In genomic region chr12:128905003-128905544, GRCh38 we compare ENCODE assay signal across 23 cellular contexts. TPM values are rescaled to one million over a fixed set of nuclear protein-coding genes. Genes with fewer than 3 reads are reported as not detected.
DNase-seq lines count a peak whose midpoint lies in the region; ATAC-seq and TF ChIP-seq lines count a peak whose summit lies in the region.
"Had no signal": no experiment of that assay in that cellular context is flagged by ENCODE, and none has a peak within 500 bp of the region (broad histone marks: within the 10 kb centered on the region; RNA-seq: fewer than 3 reads in every experiment).

No MANE protein-coding gene starts in this region.

- H3K4me1 ChIP-seq in right lobe of liver (peaks cover 0 to 30% (median 10%) of the 10 kb centered on the region in 4 donors), upper lobe of right lung (no peaks in the 10 kb centered on the region)
- H3K4me1 ChIP-seq: A549, BE2C had no signal

- peak; percentile 71 for TF ChIP-seq POLR2A in right lobe of liver (IDR thresholded peaks at IDR 0.05)

- intact Hi-C loops in right lobe of liver (cut with DNase I), result loop anchor here in 1 of 2 donors (5.0 kb wide), 1 partner anchor 88 kb away; no protein-coding TSS in a partner anchor
- intact Hi-C loops in upper lobe of right lung (cut with DNase I), result no loop called here

- H3K27ac ChIP-seq in right lobe of liver (peak overlapping the region; percentile 81 to 95 (median 91)), upper lobe of right lung (no peak overlapping the region)
- H3K27ac ChIP-seq: A549 had no signal

- WGBS in right lobe of liver (ENCODE audit: insufficient coverage, low coverage, low lambda C conversion rate, missing lambda C conversion rate), result 29% methylated on average over 12 of the region's 13 CpGs

- H3K27me3 ChIP-seq in right lobe of liver (no peaks in the 10 kb centered on the region), upper lobe of right lung (no peaks in the 10 kb centered on the region)
- H3K27me3 ChIP-seq: BE2C had no signal

- H3K36me3 ChIP-seq in right lobe of liver (no peaks in the 10 kb centered on the region), upper lobe of right lung (no peaks in the 10 kb centered on the region)
- H3K36me3 ChIP-seq: BE2C had no signal

- TF ChIP-seq CTCF in right lobe of liver (IDR thresholded peaks at IDR 0.05) (no peak), upper lobe of right lung (IDR thresholded peaks at IDR 0.05) (no peak)

- H3K9me3 ChIP-seq in right lobe of liver, result no peaks in the 10 kb centered on the region
- no peaks in the 10 kb centered on the region for H3K9me3 ChIP-seq in upper lobe of right lung
- H3K9me3 ChIP-seq: A549, BE2C had no signal

- DNase-seq in HuH-7 (ENCODE audit: low spot score), result peak; percentile 8
- DNase-seq in right lobe of liver, result peak; percentile 85 to 88 (median 88)
- DNase-seq in upper lobe of right lung, result no peak
- DNase-seq in SIG-M5 (lab: John Stamatoyannopoulos, UW), result no peak
- DNase-seq in NCI-H524 (lab: John Stamatoyannopoulos, UW), result no peak
- no peak for DNase-seq in SIG-M5 treated with dmso at 0.1 percent for 504 hours (lab: John Stamatoyannopoulos, UW; ENCODE audit: unreplicated experiment)
- DNase-seq: BE2C, DMS79 treated with DMSO at 0.1 percent for 48 hours, H7, Karpas-422, MV-4-11, NCI-H1105 treated with DMSO at 0.1 percent for 48 hours, NCI-H2081, NCI-H2171, NCI-H345, NCI-H524 treated with DMSO at 0.1 percent for 48 hours, NCI-H82, SW 1271 had no signal

- peak; percentile 60 for ATAC-seq in esophagus mucosa
- peak; percentile 67 to 89 (median 76) for ATAC-seq in right lobe of liver
- peak; percentile 51 for ATAC-seq in upper lobe of right lung
- ATAC-seq: A549, GM12878, Right ventricle myocardium inferior had no signal

- H3K4me3 ChIP-seq in right lobe of liver (no peak overlapping the region), upper lobe of right lung (no peak overlapping the region)
- H3K4me3 ChIP-seq: A549, GM12878 had no signal

RNA-seq across cellular contexts. Expression of gene GLT1D1, which starts 51.8 kb away (rescaled TPM):
- 0.64 TPM for total RNA-seq in esophagus mucosa
- 10 to 100 TPM; 14.9 to 21.9 (median 20.2) TPM for total RNA-seq in right lobe of liver
- total RNA-seq in upper lobe of right lung, result 3.5 TPM
- total RNA-seq: M059J had no signal

Comparison
In these comparisons a context has a peak if more than half of its experiments do, and no peak if none do; other contexts are left out.
1. DNase-seq: peak in HuH-7 (single experiment) and right lobe of liver (3 of 3); none in upper lobe of right lung (single experiment), SIG-M5 (single experiment), NCI-H524 (0 of 2) and SIG-M5 treated with dmso at 0.1 percent for 504 hours (single experiment).
2. Peak in every context shown above with its lines, with median percentiles within 50 percentile points of each other: ATAC-seq.